Comparison of ENCODE assay signal across 15 cellular contexts in genomic region chr20:43762911-43763310, GRCh38. TPM values are rescaled to one million over a fixed set of nuclear protein-coding genes. Genes with fewer than 3 reads are reported as not detected.
DNase-seq lines count a peak whose midpoint lies in the region; ATAC-seq and TF ChIP-seq lines count a peak whose summit lies in the region.
"Had no signal": no experiment of that assay in that cellular context is flagged by ENCODE, and none has a peak within 500 bp of the region (broad histone marks: within the 10 kb centered on the region; RNA-seq: fewer than 3 reads in every experiment).

No MANE protein-coding gene starts in this region.

- TF ChIP-seq POLR2A in heart left ventricle (IDR thresholded peaks at IDR 0.05) (no peak), tibial nerve (IDR thresholded peaks at IDR 0.05) (no peak)

- no peak for DNase-seq in heart left ventricle
- no peak for DNase-seq in left cardiac atrium
- peak; percentile 60 for DNase-seq in cerebellar nuclear complex (lab: John Stamatoyannopoulos, UW)
- no peak for DNase-seq in left ventricle myocardium superior
- DNase-seq in NCI-H1436 (lab: John Stamatoyannopoulos, UW), result no peak
- no peak for DNase-seq in tibial nerve (ENCODE audit: low spot score in 2 of 2)
- no peak for DNase-seq in activated CD4-positive, alpha-beta T cell treated with anti-CD3 and anti-CD28 coated beads, Interleukin-2, amount 50 U/mL, for 48 hours
- DNase-seq: ACHN; CD4-positive, alpha-beta T cell; DMS153; DND-41; GF-D8 had no signal

- H3K9me3 ChIP-seq in heart left ventricle (no peaks in the 10 kb centered on the region), tibial nerve (no peaks in the 10 kb centered on the region)

- H3K4me3 ChIP-seq in heart left ventricle (no peak overlapping the region), tibial nerve (no peak overlapping the region)

- 68 to 81% (median 80%) methylated on average over 7 of the region's 7 CpGs for WGBS in heart left ventricle, 4 donors
- 80 to 89% methylated on average over 7 of the region's 7 CpGs for WGBS in tibial nerve, 2 donors

- H3K27ac ChIP-seq in heart left ventricle (no peak overlapping the region), tibial nerve (no peak overlapping the region)

- no peaks in the 10 kb centered on the region for H3K36me3 ChIP-seq in heart left ventricle
- no peaks in the 10 kb centered on the region for H3K36me3 ChIP-seq in tibial nerve

- intact Hi-C loops in heart left ventricle (cut with DNase I), result loop anchor here in 1 of 10 donors (5.0 kb wide), 1 partner anchor 309 kb away; no protein-coding TSS in a partner anchor
- intact Hi-C loops in left cardiac atrium (cut with DNase I), result loop anchor here in 1 of 2 donors (10.0 kb wide), 1 partner anchor 432 kb away; no protein-coding TSS in a partner anchor
- intact Hi-C loops in left ventricle myocardium superior (cut with micrococcal nuclease), result no loop called here

- peaks cover 0 to 18% (median 0%) of the 10 kb centered on the region in 12 donors for H3K4me1 ChIP-seq in heart left ventricle
- H3K4me1 ChIP-seq in tibial nerve, result no peaks in the 10 kb centered on the region

- H3K27me3 ChIP-seq in heart left ventricle (peaks cover 0 to 14% (median 0%) of the 10 kb centered on the region in 9 donors), tibial nerve (no peaks in the 10 kb centered on the region)

- no peak for TF ChIP-seq EP300 in tibial nerve (IDR thresholded peaks at IDR 0.05)

- ATAC-seq in heart left ventricle (peak in 3 of 4 donors; percentile 21 to 62 (median 48)), left cardiac atrium (no peak), left ventricle myocardium superior (peak; percentile 7)
- ATAC-seq: HCT116 had no signal

- TF ChIP-seq CTCF in heart left ventricle (IDR thresholded peaks at IDR 0.05) (no peak), tibial nerve (IDR thresholded peaks at IDR 0.05) (no peak)

RNA-seq across cellular contexts. Expression of gene GTSF1L, which starts 36.1 kb away (rescaled TPM):
- total RNA-seq in heart left ventricle (not detected), left cardiac atrium (not detected), left ventricle myocardium superior (not detected), tibial nerve (not detected)
- not detected for polyA plus RNA-seq in heart left ventricle
- total RNA-seq: A172; CD4-positive, alpha-beta T cell; H1 had no signal
- polyA plus RNA-seq: H1 had no signal

Comparison
In these comparisons a context has a peak if more than half of its experiments do, and no peak if none do; other contexts are left out.
1. ATAC-seq: peak in heart left ventricle (3 of 4) and left ventricle myocardium superior (single experiment); none in left cardiac atrium (0 of 2).
2. DNase-seq: peak in cerebellar nuclear complex (2 of 2); none in heart left ventricle (0 of 5), left cardiac atrium (single experiment), left ventricle myocardium superior (single experiment), NCI-H1436 (single experiment), tibial nerve (0 of 2) and activated CD4-positive, alpha-beta T cell treated with anti-CD3 and anti-CD28 coated beads, Interleukin-2, amount 50 U/mL, for 48 hours (0 of 2).